Comparison of ENCODE assay signal across 15 cellular contexts in the genomic region with DNA sequence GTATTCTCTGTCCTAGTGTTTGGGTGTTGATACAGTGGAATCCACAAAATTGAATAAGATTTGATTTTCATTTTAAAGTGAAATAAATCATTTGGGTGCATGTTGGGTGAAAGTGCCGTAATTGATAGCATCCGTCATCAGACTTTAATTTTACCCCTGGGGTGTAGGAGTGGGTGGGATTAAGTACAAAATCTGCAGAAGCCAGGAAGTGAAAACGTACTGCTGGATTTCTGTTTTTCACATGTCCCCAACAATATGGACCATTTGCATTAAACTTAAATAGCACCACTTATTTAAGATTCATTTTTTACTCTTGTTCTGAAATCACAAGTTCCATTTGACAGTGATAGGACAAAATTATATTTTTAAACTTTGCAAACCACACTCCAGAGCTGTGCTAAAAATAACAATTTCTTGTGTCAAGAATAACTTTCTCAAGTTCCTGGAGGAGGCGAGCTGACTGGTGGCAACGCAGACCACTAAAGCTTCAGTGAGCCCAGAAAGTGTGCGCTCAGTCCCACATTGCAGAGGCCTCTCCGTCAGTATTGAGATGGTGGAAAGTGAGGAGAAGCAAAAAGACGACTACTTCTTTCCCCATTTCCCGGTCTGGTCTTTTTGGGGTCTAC.
A peak's percentile ranks its signal among the peaks of the same experiment; 100 is the strongest.
DNase-seq lines count a peak whose midpoint lies in the region; ATAC-seq, FAIRE-seq and TF ChIP-seq lines count a peak whose summit lies in the region.
"Had no signal": no experiment of that assay in that cellular context is flagged by ENCODE, and none has a peak within 500 bp of the region (broad histone marks: within the 10 kb centered on the region; RNA-seq: fewer than 3 reads in every experiment).

No MANE protein-coding gene starts in this region.

- intact Hi-C loops in gastrocnemius medialis (cut with DNase I; ENCODE audit: low total_unique reads), result no loop called here

- TF ChIP-seq POLR2A in gastrocnemius medialis (IDR thresholded peaks at IDR 0.05), result no peak

- H3K27me3 ChIP-seq in brain microvascular endothelial cell (replicated peaks) (no peaks in the 10 kb centered on the region), gastrocnemius medialis (no peaks in the 10 kb centered on the region)
- H3K27me3 ChIP-seq: gastroesophageal sphincter, stomach had no signal

- no peak for FAIRE-seq in D721Med (lab: Jason Lieb, UNC)

- H3K27ac ChIP-seq in brain microvascular endothelial cell (peak overlapping the region; percentile 48), gastrocnemius medialis (peak overlapping the region; percentile 44 to 80 (median 72))
- H3K27ac ChIP-seq: parathyroid adenoma had no signal

- ATAC-seq in HG02798 (IDR thresholded peaks at IDR 0.05; ENCODE audit: poor library complexity, unreplicated experiment) (peak; percentile 9), gastrocnemius medialis (peak in 1 of 2 donors; percentile 27)
- ATAC-seq: gastroesophageal sphincter had no signal

- H3K4me1 ChIP-seq in gastrocnemius medialis, result peaks cover 56% of the 10 kb centered on the region in 2 donors

- H3K36me3 ChIP-seq in brain microvascular endothelial cell (replicated peaks), result no peaks in the 10 kb centered on the region
- no peaks in the 10 kb centered on the region for H3K36me3 ChIP-seq in gastrocnemius medialis

- H3K4me3 ChIP-seq in GM12864 (ENCODE audit: low read depth, low read length) (peak overlapping the region; percentile 41), brain microvascular endothelial cell (ENCODE audit: low read depth, low read length) (no peak overlapping the region), gastrocnemius medialis (peak overlapping the region in 1 of 4 donors; percentile 0)
- H3K4me3 ChIP-seq: gastroesophageal sphincter, stomach had no signal

- TF ChIP-seq CTCF in GM12864 (IDR thresholded peaks at IDR 0.05; ENCODE audit: low read depth, low read length, missing control alignments), result no peak
- TF ChIP-seq CTCF in brain microvascular endothelial cell (IDR thresholded peaks at IDR 0.05; ENCODE audit: low read depth, low read length, missing control alignments), result no peak
- TF ChIP-seq CTCF in gastrocnemius medialis (IDR thresholded peaks at IDR 0.05 in 4 of 5, conservative IDR thresholded peaks at IDR 0.05 in 1 of 5), result no peak
- TF ChIP-seq CTCF in GM20000 (IDR thresholded peaks at IDR 0.05; ENCODE audit: extremely low read depth, missing control alignments), result no peak
- TF ChIP-seq CTCF in D721Med (IDR thresholded peaks at IDR 0.05; ENCODE audit: insufficient read depth, missing control alignments), result no peak

- no peaks in the 10 kb centered on the region for H3K9me3 ChIP-seq in gastrocnemius medialis
- H3K9me3 ChIP-seq: gastroesophageal sphincter, stomach had no signal

- in situ Hi-C loops in brain microvascular endothelial cell (cut with HindIII; ENCODE audit: low pct_ligation_motif_present, low sequenced_read_pairs) (no loop called here), gastrocnemius medialis (cut with MboI; ENCODE audit: low sequenced_read_pairs in 4 of 4) (no loop called here)

- DNase-seq in GM12864 (ENCODE audit: low read depth) (no peak), brain microvascular endothelial cell (no peak), gastrocnemius medialis (no peak), GM20000 (ENCODE audit: low spot score) (no peak), ecto neural progenitor cell (ENCODE audit: low spot score) (no peak), D721Med (ENCODE audit: insufficient read length, low spot score) (no peak)
- DNase-seq: activated effector memory CD4-positive, alpha-beta T cell treated with anti-CD3 and anti-CD28 coated beads, Interleukin-2, amount 50 U/mL, for 16 hours; dermis blood vessel endothelial cell; NCI-H1092; SIG-M5; stimulated activated CD4-positive, alpha-beta T cell treated with anti-CD3 and anti-CD28 coated beads, Interleukin-2, amount 100 ng/mL, for 24 hours; stomach had no signal
